28 cellular contexts compared by ENCODE assay signal in the genomic region with DNA sequence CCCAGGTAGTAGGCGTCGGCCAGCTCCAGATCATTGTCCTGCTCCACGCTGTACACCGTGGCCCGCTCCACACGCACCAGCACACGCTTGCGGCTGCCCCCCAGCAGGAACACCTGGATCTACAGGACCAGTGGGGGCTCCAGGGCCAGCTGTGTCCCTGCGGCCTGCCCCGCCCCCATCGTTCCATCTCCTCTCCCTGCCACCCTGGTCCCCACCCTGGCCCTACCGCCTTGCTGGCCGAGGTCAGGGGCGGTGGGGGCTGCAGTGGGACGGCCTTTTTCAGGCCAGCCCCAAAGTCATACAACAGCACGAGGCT. TPM values are rescaled to one million over a fixed set of nuclear protein-coding genes. Genes with fewer than 3 reads are reported as not detected.
DNase-seq lines count a peak whose midpoint lies in the region; ATAC-seq, FAIRE-seq and TF ChIP-seq lines count a peak whose summit lies in the region.
"Had no signal": no experiment of that assay in that cellular context is flagged by ENCODE, and none has a peak within 500 bp of the region (broad histone marks: within the 10 kb centered on the region; RNA-seq: fewer than 3 reads in every experiment).

No MANE protein-coding gene starts in this region.

- H4K20me1 ChIP-seq in HepG2 (ENCODE audit: insufficient read depth, low read length) (no peaks in the 10 kb centered on the region; the same call in 1 of the 2 replicates), osteoblast (ENCODE audit: insufficient read depth, low read length) (peaks cover 11% of the 10 kb centered on the region)

- 0 out of 2 replicates have a peak, but pooled peaks cover 6% of the 10 kb centered on the region for H3K4me1 ChIP-seq in HepG2 (ENCODE audit: insufficient read depth, low read length)
- no peaks in the 10 kb centered on the region for H3K4me1 ChIP-seq in right lobe of liver
- H3K4me1 ChIP-seq in RWPE2 (ENCODE audit: insufficient read depth, poor library complexity, severe bottlenecking) = no peaks in the 10 kb centered on the region
- H3K4me1 ChIP-seq in osteoblast (ENCODE audit: insufficient read depth, low read length) = no peaks in the 10 kb centered on the region

- TF ChIP-seq EP300 in HepG2 (IDR thresholded peaks at IDR 0.05; ENCODE audit: low read depth in 2 of 2, low read length in 2 of 2) (no peak), HepG2 (CRISPR knock-in tag; IDR thresholded peaks at IDR 0.05; ENCODE audit: borderline replicate concordance) (no peak)

- no peak for ATAC-seq in HepG2
- no peak for ATAC-seq in right lobe of liver
- no peak for ATAC-seq in RWPE2 (ENCODE audit: low read depth)
- ATAC-seq in GM18868 (IDR thresholded peaks at IDR 0.05; ENCODE audit: unreplicated experiment) = no peak
- ATAC-seq: A549, GM12878 had no signal

- H3K36me3 Mint-ChIP-seq in activated CD4-positive, alpha-beta memory T cell treated with anti-CD3 and anti-CD28 coated beads, Interleukin-2, amount 10 ng/mL, durations not matched to agents 7 days and 5 days (ENCODE audit: low read depth) = peaks cover 13% of the 10 kb centered on the region

- intact Hi-C loops in HepG2 (cut with micrococcal nuclease; ENCODE audit: unreplicated experiment) = no loop called here
- intact Hi-C loops in right lobe of liver (cut with DNase I) = no loop called here

- no peaks in the 10 kb centered on the region for H3K9me3 ChIP-seq in HepG2 (ENCODE audit: low read length)
- no peaks in the 10 kb centered on the region for H3K9me3 ChIP-seq in right lobe of liver
- no peaks in the 10 kb centered on the region for H3K9me3 ChIP-seq in RWPE2 (ENCODE audit: severe bottlenecking)
- H3K9me3 ChIP-seq in osteoblast (ENCODE audit: low read depth, low read length) = no peaks in the 10 kb centered on the region
- H3K9me3 ChIP-seq: BLaER1 treated with 17β-estradiol and CSF1 and Interleukin-3, amounts not matched to agents 10 nM and 100 nM had no signal

- H3K4me1 Mint-ChIP-seq in activated CD4-positive, alpha-beta memory T cell treated with anti-CD3 and anti-CD28 coated beads, Interleukin-2, amount 10 ng/mL, durations not matched to agents 7 days and 5 days = no peaks in the 10 kb centered on the region
- H3K4me1 Mint-ChIP-seq: B cell; CD4-positive, alpha-beta memory T cell; CD8-positive, alpha-beta memory T cell had no signal

- H3K4me3 Mint-ChIP-seq in activated CD4-positive, alpha-beta memory T cell treated with anti-CD3 and anti-CD28 coated beads, Interleukin-2, amount 10 ng/mL, durations not matched to agents 7 days and 5 days = no peak overlapping the region
- H3K4me3 Mint-ChIP-seq: B cell; CD4-positive, alpha-beta memory T cell; CD4-positive, CD25-positive, alpha-beta regulatory T cell; CD8-positive, alpha-beta memory T cell had no signal

- 98% methylated on average over 14 of the region's 16 CpGs for WGBS in HepG2 (ENCODE audit: low lambda C conversion rate)
- WGBS in right lobe of liver (ENCODE audit: insufficient coverage, low coverage, low lambda C conversion rate, missing lambda C conversion rate) = 80% methylated on average over 2 of the region's 16 CpGs

- H2AFZ ChIP-seq in HepG2 (ENCODE audit: low read length) (no peak overlapping the region), osteoblast (ENCODE audit: low read length) (no peak overlapping the region)

- POLR2A ChIA-PET in HepG2 (lab: Yijun Ruan, JAX) = no interaction called here
- POLR2A ChIA-PET in activated CD4-positive, alpha-beta memory T cell treated with anti-CD3 and anti-CD28 coated beads, Interleukin-2, amount 10 ng/mL, durations not matched to agents 7 days and 5 days (lab: Charles Lee) = no interaction called here

- H3K79me2 ChIP-seq in HepG2 (ENCODE audit: insufficient read depth, low read length) (no peaks in the 10 kb centered on the region), osteoblast (ENCODE audit: insufficient read depth, low read length) (peaks cover 5% of the 10 kb centered on the region)

- H3K9ac ChIP-seq in HepG2 (ENCODE audit: insufficient read depth, low read depth, low read length) = no peak overlapping the region
- H3K9ac ChIP-seq: BLaER1 treated with 17β-estradiol and CSF1 and Interleukin-3, amounts not matched to agents 10 nM and 100 nM had no signal

- H3K4me2 ChIP-seq in HepG2 (ENCODE audit: low read depth, low read length) (no peak overlapping the region), osteoblast (ENCODE audit: insufficient read depth, low read length) (no peak overlapping the region)
- H3K4me2 ChIP-seq: A549; BLaER1 treated with 17β-estradiol and CSF1 and Interleukin-3, amounts not matched to agents 10 nM and 100 nM had no signal

- CTCF ChIA-PET in HepG2 (lab: Yijun Ruan, JAX; ENCODE audit: low intra/inter-chr PET ratio, low total read pairs) = no interaction called here
- CTCF ChIA-PET in activated CD4-positive, alpha-beta memory T cell treated with anti-CD3 and anti-CD28 coated beads, Interleukin-2, amount 10 ng/mL, durations not matched to agents 7 days and 5 days (lab: Charles Lee) = no interaction called here

- H3K9me3 Mint-ChIP-seq in activated CD4-positive, alpha-beta memory T cell treated with anti-CD3 and anti-CD28 coated beads, Interleukin-2, amount 10 ng/mL, durations not matched to agents 7 days and 5 days = no peaks in the 10 kb centered on the region
- H3K9me3 Mint-ChIP-seq: CD4-positive, alpha-beta memory T cell; CD4-positive, CD25-positive, alpha-beta regulatory T cell; CD8-positive, alpha-beta memory T cell had no signal

- peaks cover 67 to 95% of the 10 kb centered on the region in 2 experiments for H3K36me3 ChIP-seq in HepG2 (replicated peaks in 1 of 2; ENCODE audit: control insufficient read depth in 1 of 2, insufficient read depth in 2 of 2, low read length in 2 of 2)
- peaks cover 0 to 33% (median 6%) of the 10 kb centered on the region in 4 donors for H3K36me3 ChIP-seq in right lobe of liver
- peaks cover 93% of the 10 kb centered on the region for H3K36me3 ChIP-seq in RWPE2 (ENCODE audit: low read depth)
- peaks cover 17% of the 10 kb centered on the region for H3K36me3 ChIP-seq in osteoblast (ENCODE audit: insufficient read depth, low read length)

- TF ChIP-seq POLR2A in HepG2 (IDR thresholded peaks at IDR 0.05; ENCODE audit: insufficient read depth in 1 of 2, low read depth in 2 of 2, low read length in 2 of 2) (no peak), right lobe of liver (IDR thresholded peaks at IDR 0.05) (no peak)

- H3K27me3 ChIP-seq in HepG2 (ENCODE audit: control insufficient read depth in 1 of 2, insufficient read depth in 2 of 2, low read length in 2 of 2) (no peaks in the 10 kb centered on the region), right lobe of liver (no peaks in the 10 kb centered on the region), RWPE2 (ENCODE audit: insufficient read depth, poor library complexity, severe bottlenecking) (no peaks in the 10 kb centered on the region), osteoblast (ENCODE audit: insufficient read depth, low read length) (no peaks in the 10 kb centered on the region)
- H3K27me3 ChIP-seq: BLaER1 treated with 17β-estradiol and CSF1 and Interleukin-3, amounts not matched to agents 10 nM and 100 nM had no signal

- no peak overlapping the region for H3K27ac Mint-ChIP-seq in activated CD4-positive, alpha-beta memory T cell treated with anti-CD3 and anti-CD28 coated beads, Interleukin-2, amount 10 ng/mL, durations not matched to agents 7 days and 5 days
- H3K27ac Mint-ChIP-seq: B cell; CD4-positive, alpha-beta memory T cell; CD4-positive, CD25-positive, alpha-beta regulatory T cell; CD8-positive, alpha-beta memory T cell had no signal

- DNase-seq in HepG2 (ENCODE audit: low spot score) = no peak
- no peak for DNase-seq in right lobe of liver
- DNase-seq in RWPE2 (ENCODE audit: low spot score) = peak; percentile 89
- DNase-seq in osteoblast (ENCODE audit: insufficient read length, low spot score, missing footprints) = peak; percentile 85
- DNase-seq in glomerular visceral epithelial cell (ENCODE audit: extremely low spot score) = no peak
- no peak for DNase-seq in activated CD4-positive, alpha-beta memory T cell treated with anti-CD3 and anti-CD28 coated beads, Interleukin-2, amount 10 ng/mL, durations not matched to agents 7 days and 5 days
- DNase-seq: AML-193; CD4-positive, CD25-positive, alpha-beta regulatory T cell; CD8-positive, alpha-beta memory T cell; COR-L47; DMS 273 treated with DMSO at 0.1 percent for 48 hours; DMS153; DMS53; DMS79; DND-41; EL; GDM1 had no signal

- no TSS peak for BruUV-seq in HepG2 (replicated peaks; lab: Mats Ljungman, UMichigan)

- H3K27me3 Mint-ChIP-seq in activated CD4-positive, alpha-beta memory T cell treated with anti-CD3 and anti-CD28 coated beads, Interleukin-2, amount 10 ng/mL, durations not matched to agents 7 days and 5 days = no peaks in the 10 kb centered on the region
- H3K27me3 Mint-ChIP-seq: B cell; CD4-positive, alpha-beta memory T cell; CD4-positive, CD25-positive, alpha-beta regulatory T cell; CD8-positive, alpha-beta memory T cell had no signal

- no peak for TF ChIP-seq CTCF in HepG2 (CRISPR knock-in tag; IDR thresholded peaks at IDR 0.05)
- TF ChIP-seq CTCF in right lobe of liver (IDR thresholded peaks at IDR 0.05) = no peak
- TF ChIP-seq CTCF in RWPE2 (IDR thresholded peaks at IDR 0.05; ENCODE audit: poor library complexity, severe bottlenecking) = no peak
- TF ChIP-seq CTCF in osteoblast (IDR thresholded peaks at IDR 0.05; ENCODE audit: extremely low read depth, low read depth, low read length) = no peak

- H3K27ac ChIP-seq in HepG2 (ENCODE audit: extremely low read length, insufficient read depth, low read length) (no peak overlapping the region), right lobe of liver (no peak overlapping the region), RWPE2 (ENCODE audit: poor library complexity, severe bottlenecking) (no peak overlapping the region), osteoblast (ENCODE audit: low read depth, low read length) (no peak overlapping the region)
- H3K27ac ChIP-seq: 22Rv1; BLaER1 treated with 17β-estradiol and CSF1 and Interleukin-3, amounts not matched to agents 10 nM and 100 nM; C4-2B had no signal

- no peak for TF ChIP-seq RAD21 in HepG2 (CRISPR knock-in tag; IDR thresholded peaks at IDR 0.05)

- no peak for FAIRE-seq in HepG2 (lab: Jason Lieb, UNC)
- FAIRE-seq: A549, GM12878, GM12892, GM18507, GM19239 had no signal

- no peak overlapping the region for H3K4me3 ChIP-seq in HepG2 (replicated peaks in 1 of 3; ENCODE audit: insufficient read depth in 1 of 3, low read depth in 2 of 3, low read length in 3 of 3)
- H3K4me3 ChIP-seq in right lobe of liver = no peak overlapping the region
- H3K4me3 ChIP-seq in RWPE2 (ENCODE audit: severe bottlenecking) = no peak overlapping the region
- no peak overlapping the region for H3K4me3 ChIP-seq in osteoblast (ENCODE audit: insufficient read depth, low read length)
- H3K4me3 ChIP-seq: A549; BLaER1 treated with 17β-estradiol and CSF1 and Interleukin-3, amounts not matched to agents 10 nM and 100 nM; GM12878 had no signal

- in situ Hi-C loops in HepG2 (cut with HindIII; ENCODE audit: extremely low pct_ligation_motif_present, low pct_unique_long_range_greater_than_20kb) = no loop called here

RNA-seq across cellular contexts. Expression of a gene that starts 9.8 kb away (rescaled TPM):
- total RNA-seq in HepG2 (2016; rRNA removed; fragmentation: Illumina TruSeq; extraction: Trizol) = 143 and 154 TPM in 2 replicates
- 51.6 and 53.2 TPM in 2 replicates for total RNA-seq in HepG2 (2016; cell fraction: cytosol; rRNA removed; fragmentation: Illumina TruSeq; extraction: Trizol; ENCODE audit: low read depth)
- 149 and 159 TPM in 2 replicates for total RNA-seq in HepG2 (2016; cell fraction: insoluble cytoplasmic fraction; rRNA removed; fragmentation: Illumina TruSeq; extraction: Trizol)
- total RNA-seq in HepG2 (2016; cell fraction: membrane; rRNA removed; fragmentation: Illumina TruSeq; extraction: Trizol) = 59.3 and 62.8 TPM in 2 replicates
- total RNA-seq in HepG2 (2016; cell fraction: nucleus; rRNA removed; fragmentation: Illumina TruSeq; extraction: Trizol) = 76.2 and 86.5 TPM in 2 replicates
- polyA plus RNA-seq in HepG2 (2011; rRNA removed) = 92.9 and 106 TPM in 2 replicates
- polyA plus RNA-seq in HepG2 (2011; cell fraction: cytosol; rRNA removed) = 90.4 and 144 TPM in 2 replicates
- 158 and 185 TPM in 2 replicates for polyA plus RNA-seq in HepG2 (2011; cell fraction: nucleus; rRNA removed)
- polyA plus RNA-seq in HepG2 (2012) = 62.1 and 86.3 TPM in 2 replicates
- 50.3 and 52.6 TPM in 2 replicates for polyA plus RNA-seq in HepG2 (2016; cell fraction: cytosol; fragmentation: Illumina TruSeq; extraction: Trizol; ENCODE audit: low read depth)
- 185 and 189 TPM in 2 replicates for polyA plus RNA-seq in HepG2 (2016; cell fraction: insoluble cytoplasmic fraction; fragmentation: Illumina TruSeq; extraction: Trizol; ENCODE audit: low read depth)
- polyA plus RNA-seq in HepG2 (2016; cell fraction: membrane; fragmentation: Illumina TruSeq; extraction: Trizol; ENCODE audit: low read depth) = 54.2 and 55.6 TPM in 2 replicates
- polyA plus RNA-seq in HepG2 (2016; cell fraction: nucleus; fragmentation: Illumina TruSeq; extraction: Trizol; ENCODE audit: insufficient read depth, low read depth) = 165 and 171 TPM in 2 replicates
- polyA minus RNA-seq in HepG2 (2011; rRNA and poly(A)+ RNA removed; ENCODE audit: low replicate concordance) = 92.6 and 107 TPM in 2 replicates
- 50.7 and 55.0 TPM in 2 replicates for polyA minus RNA-seq in HepG2 (2011; cell fraction: cytosol; rRNA and poly(A)+ RNA removed)
- polyA minus RNA-seq in HepG2 (2011; cell fraction: nucleus; rRNA and poly(A)+ RNA removed) = 47.2 and 49.4 TPM in 2 replicates
- total RNA-seq in right lobe of liver = 100 to 1,000 TPM in 2 of 6 experiments, 10 to 100 TPM in 4; 49.5 to 139 (median 55.7) TPM
- 93.1 and 103 TPM in 2 replicates for total RNA-seq in osteoblast
- total RNA-seq in activated CD4-positive, alpha-beta memory T cell treated with anti-CD3 and anti-CD28 coated beads, Interleukin-2, amount 10 ng/mL, durations not matched to agents 7 days and 5 days = 10 to 100 TPM; 90.1 to 91.0 TPM

RNA-seq across cellular contexts. Expression of a gene that starts 54.5 kb away (rescaled TPM):
- total RNA-seq in HepG2 (2016; rRNA removed; fragmentation: Illumina TruSeq; extraction: Trizol) (28.5 and 44.7 TPM in 2 replicates), right lobe of liver (10 to 100 TPM; 30.3 to 80.8 (median 47.1) TPM), osteoblast (0.88 and 2.2 TPM in 2 replicates)
- 32.2 and 40.1 TPM in 2 replicates for total RNA-seq in HepG2 (2016; cell fraction: cytosol; rRNA removed; fragmentation: Illumina TruSeq; extraction: Trizol; ENCODE audit: low read depth)
- 24.0 and 53.5 TPM in 2 replicates for total RNA-seq in HepG2 (2016; cell fraction: insoluble cytoplasmic fraction; rRNA removed; fragmentation: Illumina TruSeq; extraction: Trizol)
- total RNA-seq in HepG2 (2016; cell fraction: membrane; rRNA removed; fragmentation: Illumina TruSeq; extraction: Trizol) = 23.5 and 24.2 TPM in 2 replicates
- total RNA-seq in HepG2 (2016; cell fraction: nucleus; rRNA removed; fragmentation: Illumina TruSeq; extraction: Trizol) = 108 and 131 TPM in 2 replicates
- polyA plus RNA-seq in HepG2 (2011; rRNA removed) = 21.0 and 22.7 TPM in 2 replicates
- 9.5 and 17.6 TPM in 2 replicates for polyA plus RNA-seq in HepG2 (2011; cell fraction: cytosol; rRNA removed)
- polyA plus RNA-seq in HepG2 (2011; cell fraction: nucleus; rRNA removed) = 504 and 754 TPM in 2 replicates
- 96.2 and 135 TPM in 2 replicates for polyA plus RNA-seq in HepG2 (2012)
- polyA plus RNA-seq in HepG2 (2016; cell fraction: cytosol; fragmentation: Illumina TruSeq; extraction: Trizol; ENCODE audit: low read depth) = 12.5 and 12.7 TPM in 2 replicates
- polyA plus RNA-seq in HepG2 (2016; cell fraction: insoluble cytoplasmic fraction; fragmentation: Illumina TruSeq; extraction: Trizol; ENCODE audit: low read depth) = 34.3 and 49.3 TPM in 2 replicates
- polyA plus RNA-seq in HepG2 (2016; cell fraction: membrane; fragmentation: Illumina TruSeq; extraction: Trizol; ENCODE audit: low read depth) = 14.2 and 17.2 TPM in 2 replicates
- 598 and 620 TPM in 2 replicates for polyA plus RNA-seq in HepG2 (2016; cell fraction: nucleus; fragmentation: Illumina TruSeq; extraction: Trizol; ENCODE audit: insufficient read depth, low read depth)
- 26.2 and 35.7 TPM in 2 replicates for polyA minus RNA-seq in HepG2 (2011; rRNA and poly(A)+ RNA removed; ENCODE audit: low replicate concordance)
- 23.2 and 27.1 TPM in 2 replicates for polyA minus RNA-seq in HepG2 (2011; cell fraction: cytosol; rRNA and poly(A)+ RNA removed)
- 70.0 and 71.2 TPM in 2 replicates for polyA minus RNA-seq in HepG2 (2011; cell fraction: nucleus; rRNA and poly(A)+ RNA removed)
- under 1 TPM; 0.33 to 0.63 TPM for total RNA-seq in activated CD4-positive, alpha-beta memory T cell treated with anti-CD3 and anti-CD28 coated beads, Interleukin-2, amount 10 ng/mL, durations not matched to agents 7 days and 5 days
- polyA plus RNA-seq: CD4-positive, alpha-beta memory T cell; CD8-positive, alpha-beta memory T cell had no signal

Comparison
In these comparisons a context has a peak if more than half of its experiments do, and no peak if none do; other contexts are left out.
1. DNase-seq: peak in RWPE2 (single experiment) and osteoblast (single experiment); none in HepG2 (single experiment), right lobe of liver (0 of 3), glomerular visceral epithelial cell (single experiment) and activated CD4-positive, alpha-beta memory T cell treated with anti-CD3 and anti-CD28 coated beads, Interleukin-2, amount 10 ng/mL, durations not matched to agents 7 days and 5 days (single experiment).